Comparison of ENCODE assay signal across 10 cellular contexts in the genomic region with DNA sequence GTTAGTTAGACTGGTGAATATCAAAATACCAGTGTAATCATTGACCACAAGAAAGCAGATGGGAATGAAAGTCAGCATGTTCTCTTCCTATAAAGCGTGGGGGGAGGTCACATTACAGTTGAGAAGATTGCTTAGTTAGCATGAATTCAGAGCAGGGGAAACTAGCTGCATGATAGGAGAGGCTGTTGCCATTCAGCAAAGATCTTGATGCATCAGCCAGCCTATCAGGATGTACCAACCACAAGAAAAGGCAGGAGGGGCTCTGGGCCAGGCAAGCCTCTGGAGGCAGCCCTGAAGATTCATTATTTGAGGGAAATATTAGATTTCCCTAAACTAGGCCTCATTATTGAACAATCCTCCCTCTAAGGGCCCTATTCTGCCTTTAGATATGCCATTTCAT. TPM values are rescaled to one million over a fixed set of nuclear protein-coding genes. Genes with fewer than 3 reads are reported as not detected.
DNase-seq lines count a peak whose midpoint lies in the region; ATAC-seq and TF ChIP-seq lines count a peak whose summit lies in the region.
"Had no signal": no experiment of that assay in that cellular context is flagged by ENCODE, and none has a peak within 500 bp of the region (broad histone marks: within the 10 kb centered on the region; RNA-seq: fewer than 3 reads in every experiment).

No MANE protein-coding gene starts in this region.

- no peak for TF ChIP-seq POLR2A in thyroid gland (IDR thresholded peaks at IDR 0.05)

- H3K9ac ChIP-seq in SK-N-MC (ENCODE audit: insufficient read length) = peak overlapping the region; percentile 65

- no peak for TF ChIP-seq CTCF in thyroid gland (IDR thresholded peaks at IDR 0.05)

- H3K9me3 ChIP-seq in KOPT-K1 (ENCODE audit: insufficient read depth, low read length, poor library complexity, severe bottlenecking) (no peaks in the 10 kb centered on the region), SK-N-MC (ENCODE audit: low read depth, low read length) (no peaks in the 10 kb centered on the region), thyroid gland (no peaks in the 10 kb centered on the region)

- ATAC-seq in GM18498 (IDR thresholded peaks at IDR 0.05; ENCODE audit: unreplicated experiment) (no peak), GM19467 (IDR thresholded peaks at IDR 0.05; ENCODE audit: unreplicated experiment) (no peak)

- H3K36me3 ChIP-seq in KOPT-K1 (ENCODE audit: insufficient read depth, low read length) (no peaks in the 10 kb centered on the region), SK-N-MC (ENCODE audit: insufficient read depth, low read length) (no peaks in the 10 kb centered on the region), thyroid gland (no peaks in the 10 kb centered on the region)

- peak overlapping the region; percentile 69 for H3K4me3 ChIP-seq in SK-N-MC
- no peak overlapping the region for H3K4me3 ChIP-seq in thyroid gland (replicated peaks in 1 of 3)

- DNase-seq in Caki2 (ENCODE audit: low read depth) (peak; percentile 32), SK-N-MC (ENCODE audit: low read depth, low spot score) (peak; percentile 95), hepatic stellate cell (ENCODE audit: low spot score) (peak; percentile 10), thyroid gland (no peak)
- DNase-seq in effector CD8-positive, alpha-beta T cell (lab: John Stamatoyannopoulos, UW) = no peak
- DNase-seq: activated T-cell treated with anti-CD3 and anti-CD28 coated beads, Interleukin-2, amount 50 U/mL, for 72 hours; NCI-H774 had no signal

- WGBS in thyroid gland, 2 donors = 30 to 48% methylated on average over 1 of the region's 1 CpG

- intact Hi-C loops in thyroid gland (cut with DNase I) = no loop called here

- H3K27me3 ChIP-seq in thyroid gland = no peaks in the 10 kb centered on the region

- no peaks in the 10 kb centered on the region for H3K4me1 ChIP-seq in thyroid gland

- in situ Hi-C loops in Caki2 (cut with HindIII; ENCODE audit: low pct_unique_long_range_greater_than_20kb, low sequenced_read_pairs) = no loop called here

- H3K27ac ChIP-seq in KOPT-K1 (ENCODE audit: low read depth, low read length, poor library complexity, severe bottlenecking) = peak overlapping the region; percentile 49
- H3K27ac ChIP-seq in SK-N-MC = peak overlapping the region; percentile 98
- H3K27ac ChIP-seq in thyroid gland = no peak overlapping the region

RNA-seq across cellular contexts. Expression of a gene that starts 5.0 kb away (rescaled TPM):
- 8.3 and 15.5 TPM in 2 replicates for total RNA-seq in Caki2 (2014; rRNA removed; shearing (Covaris generic); ENCODE audit: low replicate concordance)
- total RNA-seq in thyroid gland = 10 to 100 TPM; 25.1 to 34.1 (median 28.5) TPM

RNA-seq across cellular contexts. Expression of a gene that starts 9.1 kb away (rescaled TPM):
- total RNA-seq in Caki2 (2014; rRNA removed; shearing (Covaris generic); ENCODE audit: low replicate concordance) = 48.2 and 73.1 TPM in 2 replicates
- 100 to 1,000 TPM in 1 of 4 donors, 10 to 100 TPM in 3; 54.7 to 112 (median 83.5) TPM for total RNA-seq in thyroid gland

Comparison
In these comparisons a context has a peak if more than half of its experiments do, and no peak if none do; other contexts are left out.
1. DNase-seq: peak in Caki2 (single experiment), SK-N-MC (single experiment) and hepatic stellate cell (single experiment); none in effector CD8-positive, alpha-beta T cell (single experiment) and thyroid gland (0 of 2).
2. H3K27ac ChIP-seq: peak in KOPT-K1 (single experiment) and SK-N-MC (single experiment); none in thyroid gland (0 of 3).